In the genomic region with DNA sequence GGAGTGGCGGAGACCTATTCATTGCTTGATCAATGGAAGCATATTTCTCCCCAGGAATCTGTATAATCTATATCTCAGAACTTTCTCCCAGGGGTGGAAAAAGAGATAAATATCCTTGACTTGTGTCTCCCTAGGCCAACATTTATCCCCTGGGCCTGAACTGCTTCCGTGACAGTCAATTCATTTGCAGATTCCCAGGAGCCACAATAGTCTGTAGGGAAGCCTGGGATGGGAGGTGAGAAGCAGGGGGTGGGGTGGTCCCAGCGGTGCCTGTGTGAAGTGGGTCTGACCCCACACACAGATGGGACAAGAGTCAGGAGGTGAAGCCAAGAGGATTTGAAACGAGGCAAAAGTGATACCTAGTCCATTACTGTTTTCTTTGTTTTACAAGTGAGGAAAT, we compare ENCODE assay signal across 28 cellular contexts.
"Had no signal": no experiment of that assay in that cellular context is flagged by ENCODE, and none has a peak within 500 bp of the region (broad histone marks: within the 10 kb centered on the region; RNA-seq: fewer than 3 reads in every experiment).

No MANE protein-coding gene starts in this region.

- H3K9me3 ChIP-seq: suprapubic skin, testis, thoracic aorta, thyroid gland, tibial artery, tibial nerve, transverse colon, upper lobe of left lung, upper lobe of right lung, uterus, vagina had no signal

- H3K27ac Mint-ChIP-seq: stimulated activated effector memory CD8-positive, alpha-beta T cell treated with anti-CD3 and anti-CD28 coated beads, Interleukin-12 subunit alpha, Interleukin-12 subunit beta, amount 100 ng/mL, for 72 hours; stimulated activated memory B cell treated with anti-CD40 and anti-IgM and Interleukin-4, amounts not matched to agents 10 μg/mL and 1 μg/mL and 100 μg/mL, for 72 hours; stimulated activated naive B cell treated with anti-CD40 and anti-IgM and Interleukin-4, amounts not matched to agents 10 μg/mL and 1 μg/mL and 100 μg/mL, for 72 hours; stimulated activated naive CD8-positive, alpha-beta T cell treated with anti-CD3 and anti-CD28 coated beads, Interleukin-15, amount 100 ng/mL, for 72 hours; stimulated activated naive CD8-positive, alpha-beta T cell treated with anti-CD3 and anti-CD28 coated beads, Interleukin-15, Interleukin-2, amounts not matched to agents 100 ng/mL and 50 ng/mL, for 24 hours; type B pancreatic cell had no signal

- H3K36me3 ChIP-seq: stomach, suprapubic skin, thoracic aorta, thyroid gland, tibial artery, tibial nerve, transverse colon, upper lobe of left lung, upper lobe of right lung, uterus, vagina had no signal

- H3K4me1 Mint-ChIP-seq: stimulated activated effector memory CD8-positive, alpha-beta T cell treated with anti-CD3 and anti-CD28 coated beads, Interleukin-12 subunit alpha, Interleukin-12 subunit beta, amount 100 ng/mL, for 72 hours; stimulated activated memory B cell treated with anti-CD40 and anti-IgM and Interleukin-4, amounts not matched to agents 10 μg/mL and 1 μg/mL and 100 μg/mL, for 72 hours; stimulated activated naive B cell treated with anti-CD40 and anti-IgM and Interleukin-4, amounts not matched to agents 10 μg/mL and 1 μg/mL and 100 μg/mL, for 72 hours; stimulated activated naive CD8-positive, alpha-beta T cell treated with anti-CD3 and anti-CD28 coated beads, Interleukin-15, amount 100 ng/mL, for 72 hours had no signal

- H3K36me3 Mint-ChIP-seq: stimulated activated effector memory CD8-positive, alpha-beta T cell treated with anti-CD3 and anti-CD28 coated beads, Interleukin-12 subunit alpha, Interleukin-12 subunit beta, amount 100 ng/mL, for 72 hours; stimulated activated memory B cell treated with anti-CD40 and anti-IgM and Interleukin-4, amounts not matched to agents 10 μg/mL and 1 μg/mL and 100 μg/mL, for 72 hours; stimulated activated naive B cell treated with anti-CD40 and anti-IgM and Interleukin-4, amounts not matched to agents 10 μg/mL and 1 μg/mL and 100 μg/mL, for 72 hours; type B pancreatic cell had no signal

- H3K27me3 ChIP-seq: stomach, suprapubic skin, testis, thyroid gland, tibial artery, tibial nerve, transverse colon, upper lobe of left lung, upper lobe of right lung, uterus, vagina had no signal

- H3K27me3 Mint-ChIP-seq: stimulated activated memory B cell treated with anti-CD40 and anti-IgM and Interleukin-4, amounts not matched to agents 10 μg/mL and 1 μg/mL and 100 μg/mL, for 72 hours; stimulated activated naive B cell treated with anti-CD40 and anti-IgM and Interleukin-4, amounts not matched to agents 10 μg/mL and 1 μg/mL and 100 μg/mL, for 72 hours; stimulated activated naive CD8-positive, alpha-beta T cell treated with anti-CD3 and anti-CD28 coated beads, Interleukin-15, amount 100 ng/mL, for 72 hours; stimulated activated naive CD8-positive, alpha-beta T cell treated with anti-CD3 and anti-CD28 coated beads, Interleukin-15, Interleukin-2, amounts not matched to agents 100 ng/mL and 50 ng/mL, for 24 hours had no signal

- ATAC-seq: stimulated activated effector memory CD8-positive, alpha-beta T cell treated with anti-CD3 and anti-CD28 coated beads, Interleukin-12 subunit alpha, Interleukin-12 subunit beta, amount 100 ng/mL, for 72 hours; stimulated activated memory B cell treated with anti-CD40 and anti-IgM and Interleukin-4, amounts not matched to agents 10 μg/mL and 1 μg/mL and 100 μg/mL, for 72 hours; stimulated activated naive B cell treated with anti-CD40 and anti-IgM and Interleukin-4, amounts not matched to agents 10 μg/mL and 1 μg/mL and 100 μg/mL, for 72 hours; stimulated activated naive CD8-positive, alpha-beta T cell treated with anti-CD3 and anti-CD28 coated beads, Interleukin-15, amount 100 ng/mL, for 72 hours; stimulated activated naive CD8-positive, alpha-beta T cell treated with anti-CD3 and anti-CD28 coated beads, Interleukin-15, Interleukin-2, amounts not matched to agents 100 U/mL and 50 U/mL, for 24 hours; upper lobe of right lung had no signal

- H3K27ac ChIP-seq: stomach, suprapubic skin, testis, thoracic aorta, thyroid gland, tibial artery, tibial nerve, transverse colon, upper lobe of left lung, upper lobe of right lung, uterus, vagina had no signal

- H3K4me3 ChIP-seq: stomach, suprapubic skin, testis, thoracic aorta, thyroid gland, tibial artery, tibial nerve, transverse colon, upper lobe of left lung, upper lobe of right lung, uterus, vagina had no signal

- H3K4me3 Mint-ChIP-seq: stimulated activated effector memory CD8-positive, alpha-beta T cell treated with anti-CD3 and anti-CD28 coated beads, Interleukin-12 subunit alpha, Interleukin-12 subunit beta, amount 100 ng/mL, for 72 hours; stimulated activated memory B cell treated with anti-CD40 and anti-IgM and Interleukin-4, amounts not matched to agents 10 μg/mL and 1 μg/mL and 100 μg/mL, for 72 hours; stimulated activated naive B cell treated with anti-CD40 and anti-IgM and Interleukin-4, amounts not matched to agents 10 μg/mL and 1 μg/mL and 100 μg/mL, for 72 hours; stimulated activated naive CD8-positive, alpha-beta T cell treated with anti-CD3 and anti-CD28 coated beads, Interleukin-15, amount 100 ng/mL, for 72 hours; stimulated activated naive CD8-positive, alpha-beta T cell treated with anti-CD3 and anti-CD28 coated beads, Interleukin-15, Interleukin-2, amounts not matched to agents 100 ng/mL and 50 ng/mL, for 24 hours; type B pancreatic cell had no signal

- H3K4me1 ChIP-seq: stomach, testis, thyroid gland, tibial nerve, transverse colon, upper lobe of left lung, upper lobe of right lung, uterus, vagina had no signal

- DNase-seq: stimulated activated CD4-positive, alpha-beta T cell treated with anti-CD3 and anti-CD28 coated beads, Interleukin-2, amount 100 ng/mL, for 48 hours; stimulated activated CD4-positive, alpha-beta T cell treated with anti-CD3 and anti-CD28 coated beads, Interleukin-4, amount 100 ng/mL, for 1 hour; stimulated activated CD4-positive, alpha-beta T cell treated with anti-CD3 and anti-CD28 coated beads, Interleukin-4, amount 100 ng/mL, for 24 hours; stimulated activated CD4-positive, alpha-beta T cell treated with anti-CD3 and anti-CD28 coated beads, Interleukin-4, amount 100 ng/mL, for 4 hours; stimulated activated CD8-positive, alpha-beta memory T cell treated with anti-CD3 and anti-CD28 coated beads, Interleukin-4, amount 100 ng/mL, for 48 hours; stimulated activated naive B cell treated with anti-CD40 and anti-IgM and Interleukin-4, amounts not matched to agents 10 μg/mL and 1 μg/mL and 100 μg/mL, for 72 hours; stimulated activated naive CD4-positive, alpha-beta T cell; stimulated activated naive CD4-positive, alpha-beta T cell treated with Interleukin-2 at 50 U/mL for 16 hours; stimulated activated naive CD8-positive, alpha-beta T cell treated with anti-CD3 and anti-CD28 coated beads, Interleukin-15, amount 100 ng/mL, for 72 hours; stimulated activated naive CD8-positive, alpha-beta T cell treated with anti-CD3 and anti-CD28 coated beads, Interleukin-15, Interleukin-2, amounts not matched to agents 100 U/mL and 50 U/mL, for 24 hours; stomach; substantia nigra; testis; thyroid gland; tibial artery; transverse colon; trophoblast cell; upper lobe of left lung; upper lobe of right lung; uterus had no signal

- H3K9me3 Mint-ChIP-seq: stimulated activated naive CD8-positive, alpha-beta T cell treated with anti-CD3 and anti-CD28 coated beads, Interleukin-15, Interleukin-2, amounts not matched to agents 100 ng/mL and 50 ng/mL, for 24 hours; type B pancreatic cell had no signal
